Comparison of ENCODE assay signal across 8 cellular contexts in the genomic region with DNA sequence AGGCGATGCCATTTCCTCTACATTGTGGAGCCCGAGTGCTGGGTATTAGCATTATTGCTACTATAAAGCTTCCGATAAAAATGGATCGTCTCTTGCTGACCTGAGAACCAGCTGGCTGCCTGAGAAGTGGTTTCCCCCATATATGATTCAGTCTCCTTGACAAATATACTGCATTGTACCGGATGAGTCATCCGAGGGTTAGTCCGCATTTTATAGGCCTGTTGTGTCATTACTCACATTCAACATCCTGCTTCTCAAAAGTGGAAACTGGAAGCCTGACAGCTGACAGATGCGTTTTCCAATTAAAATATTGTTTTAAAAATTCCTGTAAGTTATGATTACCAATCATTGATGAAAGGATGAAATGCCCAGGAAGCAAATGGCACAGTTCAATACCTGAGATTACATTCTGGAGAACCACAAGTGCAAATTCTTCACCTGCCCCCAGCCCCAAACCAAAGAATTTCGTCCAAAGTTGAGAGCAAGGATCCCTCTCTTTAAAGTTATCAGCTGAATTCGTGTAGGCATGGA.
DNase-seq lines count a peak whose midpoint lies in the region; ATAC-seq, FAIRE-seq and TF ChIP-seq lines count a peak whose summit lies in the region.

No MANE protein-coding gene starts in this region.

- H3K36me3 ChIP-seq in SJCRH30 (no peaks in the 10 kb centered on the region), esophagus squamous epithelium (no peaks in the 10 kb centered on the region), gastrocnemius medialis (no peaks in the 10 kb centered on the region), tibial artery (no peaks in the 10 kb centered on the region)

- TF ChIP-seq POLR2A in esophagus squamous epithelium (IDR thresholded peaks at IDR 0.05), result no peak
- peak; percentile 10 to 35 for TF ChIP-seq POLR2A in gastrocnemius medialis (IDR thresholded peaks at IDR 0.05)

- H3K36me3 Mint-ChIP-seq in CD14-positive monocyte, result peaks cover 0 to 3% of the 10 kb centered on the region in 2 donors

- peak overlapping the region in 1 of 2 donors; percentile 28 for H3K4me3 Mint-ChIP-seq in CD14-positive monocyte

- H3K27me3 Mint-ChIP-seq in CD14-positive monocyte (ENCODE audit: low read depth in 3 of 3), result peaks cover 0 to 4% (median 0%) of the 10 kb centered on the region in 3 donors

- peak; percentile 92 for FAIRE-seq in HTR-8/SVneo (lab: Jason Lieb, UNC)

- in situ Hi-C loops in gastrocnemius medialis (cut with MboI; ENCODE audit: low sequenced_read_pairs in 4 of 4), result no loop called here

- DNase-seq in CD14-positive monocyte (ENCODE audit: low spot score) (peak; percentile 72), HTR-8/SVneo (ENCODE audit: insufficient read length, low spot score) (peak; percentile 91), SJCRH30 (peak; percentile 77 to 91), esophagus squamous epithelium (lab: John Stamatoyannopoulos, UW) (no peak), gastrocnemius medialis (no peak), NCI-H2171 (lab: John Stamatoyannopoulos, UW) (no peak), tibial artery (no peak)

- 18 to 19% methylated on average over 10 of the region's 10 CpGs for WGBS in esophagus squamous epithelium, 2 donors

- intact Hi-C loops in CD14-positive monocyte (cut with micrococcal nuclease) (loop anchor here (5.0 to 10.0 kb wide), 3 partner anchors 66 to 139 kb away; partner anchors contain the start of genes SPRED2 (in 2 of the 2) and ACTR2 (in 1 of the 2)), esophagus squamous epithelium (cut with DNase I) (no loop called here), gastrocnemius medialis (cut with DNase I; ENCODE audit: low total_unique reads) (no loop called here), tibial artery (cut with DNase I; ENCODE audit: low total_unique reads) (no loop called here)

- peak overlapping the region; percentile 43 for H3K4me3 ChIP-seq in SJCRH30
- peak overlapping the region in 1 of 4 donors; percentile 31 for H3K4me3 ChIP-seq in esophagus squamous epithelium
- H3K4me3 ChIP-seq in gastrocnemius medialis, result peak overlapping the region in 1 of 4 donors; percentile 16
- H3K4me3 ChIP-seq in tibial artery, result no peak overlapping the region

- H3K27ac ChIP-seq in SJCRH30 (peak overlapping the region; percentile 68), esophagus squamous epithelium (peak overlapping the region; percentile 54 to 68 (median 60)), gastrocnemius medialis (peak overlapping the region; percentile 10 to 48 (median 45)), tibial artery (peak overlapping the region in 1 of 2 donors; percentile 12)

- peak overlapping the region; percentile 71 to 88 (median 80) for H3K27ac Mint-ChIP-seq in CD14-positive monocyte

- ATAC-seq in GM18870 (IDR thresholded peaks at IDR 0.05; ENCODE audit: unreplicated experiment) (peak; percentile 60), gastrocnemius medialis (peak; percentile 54 to 57)

- no peak for TF ChIP-seq CTCF in CD14-positive monocyte (IDR thresholded peaks at IDR 0.05)
- no peak for TF ChIP-seq CTCF in esophagus squamous epithelium (IDR thresholded peaks at IDR 0.05)
- no peak for TF ChIP-seq CTCF in gastrocnemius medialis (IDR thresholded peaks at IDR 0.05 in 4 of 5, conservative IDR thresholded peaks at IDR 0.05 in 1 of 5)
- TF ChIP-seq CTCF in tibial artery (IDR thresholded peaks at IDR 0.05), result no peak

- H3K9me3 ChIP-seq in SJCRH30 (replicated peaks) (no peaks in the 10 kb centered on the region), esophagus squamous epithelium (no peaks in the 10 kb centered on the region), gastrocnemius medialis (no peaks in the 10 kb centered on the region), tibial artery (no peaks in the 10 kb centered on the region)

- no peaks in the 10 kb centered on the region for H3K9me3 Mint-ChIP-seq in CD14-positive monocyte

- peaks cover 48% of the 10 kb centered on the region for H3K4me1 Mint-ChIP-seq in CD14-positive monocyte

- peaks cover 61% of the 10 kb centered on the region for H3K4me1 ChIP-seq in SJCRH30
- peaks cover 5 to 48% (median 22%) of the 10 kb centered on the region in 3 donors for H3K4me1 ChIP-seq in esophagus squamous epithelium
- H3K4me1 ChIP-seq in gastrocnemius medialis, result peaks cover 13 to 37% of the 10 kb centered on the region in 2 donors
- peaks cover 0 to 42% (median 21%) of the 10 kb centered on the region in 4 donors for H3K4me1 ChIP-seq in tibial artery

- H3K27me3 ChIP-seq in SJCRH30 (no peaks in the 10 kb centered on the region), esophagus squamous epithelium (no peaks in the 10 kb centered on the region), gastrocnemius medialis (no peaks in the 10 kb centered on the region), tibial artery (no peaks in the 10 kb centered on the region)

Comparison
In these comparisons a context has a peak if more than half of its experiments do, and no peak if none do; other contexts are left out.
1. DNase-seq: peak in CD14-positive monocyte (single experiment), HTR-8/SVneo (single experiment) and SJCRH30 (2 of 2); none in esophagus squamous epithelium (single experiment), gastrocnemius medialis (0 of 2), NCI-H2171 (single experiment) and tibial artery (0 of 2).
2. POLR2A ChIP-seq: peak in gastrocnemius medialis (2 of 2); none in esophagus squamous epithelium (0 of 4).
3. intact Hi-C loops: an anchor here in CD14-positive monocyte (5.0 to 10.0 kb wide); none called in esophagus squamous epithelium, gastrocnemius medialis and tibial artery.